In the genomic region with DNA sequence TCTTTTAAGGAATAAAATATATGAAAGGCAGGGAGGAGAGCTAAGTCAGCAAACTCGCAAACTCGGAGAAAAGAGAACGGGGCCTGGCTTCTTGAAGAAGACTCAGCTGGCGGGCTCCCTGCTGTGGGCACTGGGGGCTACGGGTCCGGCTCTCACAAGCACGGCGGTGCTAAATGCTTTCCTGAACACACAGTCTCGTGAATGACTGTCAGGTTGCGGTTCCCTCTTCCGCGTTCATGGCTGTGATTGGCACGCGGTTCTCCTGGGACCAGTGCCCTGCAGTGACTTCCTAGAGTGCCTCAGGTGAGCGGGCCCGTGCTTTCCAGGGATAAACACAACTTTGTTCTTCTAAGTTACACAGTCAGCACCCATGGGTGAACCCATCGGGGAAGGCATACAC, we compare ENCODE assay signal across 21 cellular contexts.
DNase-seq lines count a peak whose midpoint lies in the region; ATAC-seq, FAIRE-seq and TF ChIP-seq lines count a peak whose summit lies in the region.
"Had no signal": no experiment of that assay in that cellular context is flagged by ENCODE, and none has a peak within 500 bp of the region (broad histone marks: within the 10 kb centered on the region; RNA-seq: fewer than 3 reads in every experiment).

No MANE protein-coding gene starts in this region.

- H3K4me1 ChIP-seq in body of pancreas (no peaks in the 10 kb centered on the region), colonic mucosa (no peaks in the 10 kb centered on the region)
- H3K4me1 ChIP-seq in naive thymus-derived CD4-positive, alpha-beta T cell (ENCODE audit: control insufficient read depth in 2 of 2, insufficient read depth in 2 of 2, low read length in 2 of 2), result no peaks in the 10 kb centered on the region
- H3K4me1 ChIP-seq: esophagus squamous epithelium, pancreas, SJCRH30 had no signal

- H3K27me3 ChIP-seq in body of pancreas, result no peaks in the 10 kb centered on the region
- no peaks in the 10 kb centered on the region for H3K27me3 ChIP-seq in naive thymus-derived CD4-positive, alpha-beta T cell (ENCODE audit: control insufficient read depth in 2 of 2, insufficient read depth in 2 of 2, low read length in 2 of 2)
- no peaks in the 10 kb centered on the region for H3K27me3 ChIP-seq in colonic mucosa
- H3K27me3 ChIP-seq: esophagus squamous epithelium, pancreas, SJCRH30, upper lobe of left lung had no signal

- H3K27me3 Mint-ChIP-seq in activated CD8-positive, alpha-beta memory T cell treated with anti-CD3 and anti-CD28 coated beads, Interleukin-2, amount 10 ng/mL, durations not matched to agents 7 days and 5 days, result no peaks in the 10 kb centered on the region
- H3K27me3 Mint-ChIP-seq in naive thymus-derived CD4-positive, alpha-beta T cell, result no peaks in the 10 kb centered on the region
- H3K27me3 Mint-ChIP-seq in type B pancreatic cell, result no peaks in the 10 kb centered on the region
- H3K27me3 Mint-ChIP-seq: activated naive CD8-positive, alpha-beta T cell treated with anti-CD3 and anti-CD28 coated beads for 36 hours had no signal

- peak; percentile 47 for DNase-seq in activated CD8-positive, alpha-beta memory T cell treated with anti-CD3 and anti-CD28 coated beads for 24 hours
- no peak for DNase-seq in activated CD8-positive, alpha-beta memory T cell treated with anti-CD3 and anti-CD28 coated beads, Interleukin-2, amount 10 ng/mL, durations not matched to agents 7 days and 5 days
- DNase-seq in body of pancreas (peak in 3 of 4 donors; percentile 5 to 10 (median 8)), type B pancreatic cell (ENCODE audit: extremely low spot score, unreplicated experiment) (peak; percentile 53), H54 (ENCODE audit: insufficient read length, low spot score) (no peak), colonic mucosa (no peak), NK-92 (lab: John Stamatoyannopoulos, UW; ENCODE audit: unreplicated experiment) (no peak)
- no peak for DNase-seq in naive thymus-derived CD4-positive, alpha-beta T cell
- DNase-seq: activated CD4-positive, alpha-beta T cell treated with anti-CD3 and anti-CD28 coated beads, Interleukin-2, amount 50 U/mL, for 48 hours; activated naive CD8-positive, alpha-beta T cell treated with anti-CD3 and anti-CD28 coated beads for 36 hours; effector CD8-positive, alpha-beta T cell; esophagus squamous epithelium; GF-D8; NCI-H146; NCI-H2227 treated with DMSO at 0.1 percent for 48 hours; SJCRH30; stimulated activated naive CD8-positive, alpha-beta T cell treated with anti-CD3 and anti-CD28 coated beads, Interleukin-15, Interleukin-2, amounts not matched to agents 100 U/mL and 50 U/mL, for 24 hours had no signal

- no peak overlapping the region for H3K4me3 ChIP-seq in body of pancreas
- no peak overlapping the region for H3K4me3 ChIP-seq in naive thymus-derived CD4-positive, alpha-beta T cell (ENCODE audit: low read length)
- H3K4me3 ChIP-seq in colonic mucosa, result no peak overlapping the region
- H3K4me3 ChIP-seq: esophagus squamous epithelium, GM12878, pancreas, SJCRH30, upper lobe of left lung had no signal

- CTCF ChIA-PET in activated CD8-positive, alpha-beta memory T cell treated with anti-CD3 and anti-CD28 coated beads, Interleukin-2, amount 10 ng/mL, durations not matched to agents 7 days and 5 days (lab: Charles Lee), result no interaction called here
- CTCF ChIA-PET in naive thymus-derived CD4-positive, alpha-beta T cell (lab: Charles Lee), result no interaction called here

- no peaks in the 10 kb centered on the region for H3K4me1 Mint-ChIP-seq in activated CD8-positive, alpha-beta memory T cell treated with anti-CD3 and anti-CD28 coated beads, Interleukin-2, amount 10 ng/mL, durations not matched to agents 7 days and 5 days
- peaks cover 0 to 22% (median 15%) of the 10 kb centered on the region in 7 donors for H3K4me1 Mint-ChIP-seq in naive thymus-derived CD4-positive, alpha-beta T cell
- peaks cover 23% of the 10 kb centered on the region for H3K4me1 Mint-ChIP-seq in type B pancreatic cell (ENCODE audit: unreplicated experiment)

- POLR2A ChIA-PET in naive thymus-derived CD4-positive, alpha-beta T cell (lab: Charles Lee), result no interaction called here

- peaks cover 0 to 2% of the 10 kb centered on the region in 2 donors for H3K36me3 ChIP-seq in body of pancreas (replicated peaks in 1 of 2; ENCODE audit: insufficient read depth in 1 of 2, low read depth in 2 of 2)
- H3K36me3 ChIP-seq in naive thymus-derived CD4-positive, alpha-beta T cell (ENCODE audit: control insufficient read depth in 2 of 3, insufficient read depth in 3 of 3, low read length in 3 of 3), result peaks cover 0 to 34% (median 11%) of the 10 kb centered on the region in 3 experiments
- no peaks in the 10 kb centered on the region for H3K36me3 ChIP-seq in colonic mucosa

- TF ChIP-seq POLR2A in body of pancreas (IDR thresholded peaks at IDR 0.05) (no peak), H54 (IDR thresholded peaks at IDR 0.05; ENCODE audit: low read depth, low read length) (no peak)

- H3K27ac ChIP-seq in body of pancreas (no peak overlapping the region), colonic mucosa (no peak overlapping the region)
- no peak overlapping the region for H3K27ac ChIP-seq in naive thymus-derived CD4-positive, alpha-beta T cell (ENCODE audit: low read depth, low read length)
- H3K27ac ChIP-seq: pancreas, SJCRH30, upper lobe of left lung had no signal

- H3K4me3 Mint-ChIP-seq in activated CD8-positive, alpha-beta memory T cell treated with anti-CD3 and anti-CD28 coated beads, Interleukin-2, amount 10 ng/mL, durations not matched to agents 7 days and 5 days, result no peak overlapping the region
- H3K4me3 Mint-ChIP-seq in naive thymus-derived CD4-positive, alpha-beta T cell, result peak overlapping the region in 1 of 10 donors; percentile 45
- no peak overlapping the region for H3K4me3 Mint-ChIP-seq in type B pancreatic cell
- H3K4me3 Mint-ChIP-seq: activated naive CD8-positive, alpha-beta T cell treated with anti-CD3 and anti-CD28 coated beads for 36 hours had no signal

- H3K9me3 Mint-ChIP-seq in activated CD8-positive, alpha-beta memory T cell treated with anti-CD3 and anti-CD28 coated beads, Interleukin-2, amount 10 ng/mL, durations not matched to agents 7 days and 5 days (ENCODE audit: low read depth), result no peaks in the 10 kb centered on the region
- peaks cover 0 to 4% (median 0%) of the 10 kb centered on the region in 11 donors for H3K9me3 Mint-ChIP-seq in naive thymus-derived CD4-positive, alpha-beta T cell
- H3K9me3 Mint-ChIP-seq in type B pancreatic cell, result no peaks in the 10 kb centered on the region
- H3K9me3 Mint-ChIP-seq: activated naive CD8-positive, alpha-beta T cell treated with anti-CD3 and anti-CD28 coated beads for 36 hours had no signal

- no peak overlapping the region for H3K9ac ChIP-seq in colonic mucosa (ENCODE audit: low read depth in 2 of 2, low read length in 2 of 2)

- no peak for TF ChIP-seq CTCF in body of pancreas (IDR thresholded peaks at IDR 0.05)
- TF ChIP-seq CTCF in type B pancreatic cell (conservative IDR thresholded peaks at IDR 0.05), result no peak
- TF ChIP-seq CTCF in colonic mucosa (IDR thresholded peaks at IDR 0.05), result no peak

- ATAC-seq in activated CD8-positive, alpha-beta memory T cell treated with anti-CD3 and anti-CD28 coated beads, Interleukin-2, amount 10 ng/mL, durations not matched to agents 7 days and 5 days, result no peak
- no peak for ATAC-seq in body of pancreas
- peak; percentile 24 for ATAC-seq in naive thymus-derived CD4-positive, alpha-beta T cell
- ATAC-seq: GM12878; stimulated activated naive CD8-positive, alpha-beta T cell treated with anti-CD3 and anti-CD28 coated beads, Interleukin-15, Interleukin-2, amounts not matched to agents 100 U/mL and 50 U/mL, for 24 hours had no signal

- no peak overlapping the region for H3K27ac Mint-ChIP-seq in activated CD8-positive, alpha-beta memory T cell treated with anti-CD3 and anti-CD28 coated beads, Interleukin-2, amount 10 ng/mL, durations not matched to agents 7 days and 5 days
- peak overlapping the region in 3 of 9 donors; percentile 21 to 68 (median 59) for H3K27ac Mint-ChIP-seq in naive thymus-derived CD4-positive, alpha-beta T cell
- no peak overlapping the region for H3K27ac Mint-ChIP-seq in type B pancreatic cell
- H3K27ac Mint-ChIP-seq: activated naive CD8-positive, alpha-beta T cell treated with anti-CD3 and anti-CD28 coated beads for 36 hours had no signal

- intact Hi-C loops in body of pancreas (cut with DNase I) (no loop called here), colonic mucosa (cut with DNase I) (no loop called here)
- intact Hi-C loops in naive thymus-derived CD4-positive, alpha-beta T cell (cut with micrococcal nuclease), result no loop called here

- WGBS in body of pancreas, 2 donors, result 84 to 87% methylated on average over 17 of the region's 17 CpGs

- peaks cover 29% of the 10 kb centered on the region for H3K36me3 Mint-ChIP-seq in activated CD8-positive, alpha-beta memory T cell treated with anti-CD3 and anti-CD28 coated beads, Interleukin-2, amount 10 ng/mL, durations not matched to agents 7 days and 5 days
- peaks cover 16 to 46% (median 22%) of the 10 kb centered on the region in 5 donors for H3K36me3 Mint-ChIP-seq in naive thymus-derived CD4-positive, alpha-beta T cell
- H3K36me3 Mint-ChIP-seq in type B pancreatic cell, result no peaks in the 10 kb centered on the region

- H3K9me3 ChIP-seq in body of pancreas, result no peaks in the 10 kb centered on the region
- H3K9me3 ChIP-seq in naive thymus-derived CD4-positive, alpha-beta T cell (ENCODE audit: control insufficient read depth in 2 of 3, low read length in 3 of 3), result peaks cover 0 to 6% (median 0%) of the 10 kb centered on the region in 3 experiments
- H3K9me3 ChIP-seq in colonic mucosa, result no peaks in the 10 kb centered on the region
- H3K9me3 ChIP-seq: pancreas, SJCRH30, upper lobe of left lung had no signal

- no peak for FAIRE-seq in H54 (lab: Jason Lieb, UNC)
- FAIRE-seq: A204.1, GM12878, pancreas had no signal

Comparison
In these comparisons a context has a peak if more than half of its experiments do, and no peak if none do; other contexts are left out.
1. DNase-seq: peak in activated CD8-positive, alpha-beta memory T cell treated with anti-CD3 and anti-CD28 coated beads for 24 hours (single experiment), body of pancreas (3 of 4) and type B pancreatic cell (single experiment); none in activated CD8-positive, alpha-beta memory T cell treated with anti-CD3 and anti-CD28 coated beads, Interleukin-2, amount 10 ng/mL, durations not matched to agents 7 days and 5 days (single experiment), naive thymus-derived CD4-positive, alpha-beta T cell (0 of 9), H54 (single experiment), colonic mucosa (single experiment) and NK-92 (single experiment).